In genomic region chr6:41786451-41787218, GRCh38 we compare ENCODE assay signal across 8 cellular contexts. TPM values are rescaled to one million over a fixed set of nuclear protein-coding genes. Genes with fewer than 3 reads are reported as not detected.
DNase-seq lines count a peak whose midpoint lies in the region; ATAC-seq and TF ChIP-seq lines count a peak whose summit lies in the region.

No MANE protein-coding gene starts in this region.

- H3K9me3 ChIP-seq in gastroesophageal sphincter: no peaks in the 10 kb centered on the region

- no peaks in the 10 kb centered on the region for H3K9me3 Mint-ChIP-seq in activated naive CD4-positive, alpha-beta T cell treated with anti-CD3 and anti-CD28 coated beads for 36 hours

- WGBS in gastroesophageal sphincter (ENCODE audit: low coverage in 1 of 2), 2 donors: 0% methylated on average over 3 of the region's 58 CpGs; no CpG with 5 or more reads in 1 of the 2 donors

- intact Hi-C loops in activated naive CD4-positive, alpha-beta T cell treated with anti-CD3 and anti-CD28 coated beads for 36 hours (cut with micrococcal nuclease): loop anchor here (1.0 to 10.0 kb wide), 11 partner anchors 7 to 996 kb away; partner anchors contain the start of genes BICRAL, BYSL, FRS3 and MED20

- CTCF ChIA-PET in activated naive CD4-positive, alpha-beta T cell treated with anti-CD3 and anti-CD28 coated beads for 36 hours (lab: Charles Lee): interaction anchor here (0.5 to 8.7 kb wide), 26 partner anchors 10 to 749 kb away, joined by 3 to 143 read pairs (median 4); partner anchors contain the start of genes BYSL, MED20, MRPS10 and TAF8

- peak overlapping the region; percentile 83 to 86 for H3K4me3 ChIP-seq in gastroesophageal sphincter

- peaks cover 0 to 36% of the 10 kb centered on the region in 2 donors for H3K36me3 ChIP-seq in gastroesophageal sphincter

- peaks cover 20% of the 10 kb centered on the region for H3K4me1 Mint-ChIP-seq in activated naive CD4-positive, alpha-beta T cell treated with anti-CD3 and anti-CD28 coated beads for 36 hours (ENCODE audit: low read depth)

- TF ChIP-seq EP300 in gastroesophageal sphincter (IDR thresholded peaks at IDR 0.05): no peak

- DNase-seq in EH (ENCODE audit: low read depth) (peak; percentile 81), LHCN-M2 (ENCODE audit: low read depth) (peak; percentile 66), SK-MEL-5 (ENCODE audit: low read depth, low spot score) (peak; percentile 74), nucleus accumbens (lab: John Stamatoyannopoulos, UW) (peak in 55 of 56 donors; percentile 29 to 93 (median 80)), superior temporal gyrus (ENCODE audit: extremely low spot score) (peak; percentile 88)
- DNase-seq in activated naive CD4-positive, alpha-beta T cell treated with anti-CD3 and anti-CD28 coated beads for 36 hours: peak; percentile 89

- H3K27ac ChIP-seq in gastroesophageal sphincter: peak overlapping the region; percentile 78 to 98 (median 96)

- TF ChIP-seq POLR2A in gastroesophageal sphincter (IDR thresholded peaks at IDR 0.05): peak; percentile 29 to 37

- H3K36me3 Mint-ChIP-seq in activated naive CD4-positive, alpha-beta T cell treated with anti-CD3 and anti-CD28 coated beads for 36 hours (ENCODE audit: low read depth): peaks cover 20% of the 10 kb centered on the region

- in situ Hi-C loops in SK-MEL-5 (cut with HindIII; ENCODE audit: low pct_unique_long_range_greater_than_20kb, low sequenced_read_pairs): no loop called here

- no peaks in the 10 kb centered on the region for H3K27me3 ChIP-seq in gastroesophageal sphincter

- H3K27me3 Mint-ChIP-seq in activated naive CD4-positive, alpha-beta T cell treated with anti-CD3 and anti-CD28 coated beads for 36 hours (ENCODE audit: low read depth): no peaks in the 10 kb centered on the region

- peak overlapping the region; percentile 92 for H3K4me3 Mint-ChIP-seq in activated naive CD4-positive, alpha-beta T cell treated with anti-CD3 and anti-CD28 coated beads for 36 hours

- peak; percentile 75 to 96 (median 81) for TF ChIP-seq CTCF in gastroesophageal sphincter (IDR thresholded peaks at IDR 0.05)

- H3K4me1 ChIP-seq in gastroesophageal sphincter: peaks cover 0 to 55% (median 23%) of the 10 kb centered on the region in 3 donors

- peak; percentile 40 for ATAC-seq in GM21786 (IDR thresholded peaks at IDR 0.05; ENCODE audit: unreplicated experiment)
- ATAC-seq in gastroesophageal sphincter: peak; percentile 90

- H3K27ac Mint-ChIP-seq in activated naive CD4-positive, alpha-beta T cell treated with anti-CD3 and anti-CD28 coated beads for 36 hours: peak overlapping the region; percentile 94

RNA-seq across cellular contexts. Expression of gene TOMM6, which starts 0.9 kb away (rescaled TPM):
- total RNA-seq in LHCN-M2 (2014; rRNA removed): 157 and 160 TPM in 2 replicates
- polyA plus RNA-seq in LHCN-M2 (2012): 293 TPM
- 164 and 236 TPM in 2 replicates for total RNA-seq in SK-MEL-5 (2014; rRNA removed; shearing (Covaris generic))
- polyA plus RNA-seq in SK-MEL-5 (2015; cell fraction: cytosol; rRNA removed): 351 and 557 TPM in 2 replicates
- polyA plus RNA-seq in SK-MEL-5 (2015; cell fraction: nucleus; rRNA removed): 59.6 and 70.4 TPM in 2 replicates
- 100 to 1,000 TPM; 285 to 299 TPM for total RNA-seq in activated naive CD4-positive, alpha-beta T cell treated with anti-CD3 and anti-CD28 coated beads for 36 hours
- total RNA-seq in gastroesophageal sphincter: 100 to 1,000 TPM in 1 of 4 donors, 10 to 100 TPM in 3; 74.2 to 120 (median 91.3) TPM

RNA-seq across cellular contexts. Expression of gene PRICKLE4, which starts 6.1 kb away (rescaled TPM):
- 1.7 and 3.1 TPM in 2 replicates for total RNA-seq in LHCN-M2 (2014; rRNA removed)
- 0.68 TPM for polyA plus RNA-seq in LHCN-M2 (2012)
- total RNA-seq in SK-MEL-5 (2014; rRNA removed; shearing (Covaris generic)): not detected in 2 replicates
- polyA plus RNA-seq in SK-MEL-5 (2015; cell fraction: cytosol; rRNA removed): 0.14 and 0.29 TPM in 2 replicates
- 5.1 and 17.0 TPM in 2 replicates for polyA plus RNA-seq in SK-MEL-5 (2015; cell fraction: nucleus; rRNA removed)
- under 1 TPM in 1 of 2 experiments, not detected in 1; 0.52 TPM for total RNA-seq in activated naive CD4-positive, alpha-beta T cell treated with anti-CD3 and anti-CD28 coated beads for 36 hours
- 1 to 10 TPM in 3 of 4 donors, under 1 TPM in 1; 0.94 to 5.0 (median 2.3) TPM for total RNA-seq in gastroesophageal sphincter

RNA-seq across cellular contexts. Expression of gene FRS3, which starts 6.9 kb away (rescaled TPM):
- total RNA-seq in LHCN-M2 (2014; rRNA removed): 3.3 and 3.4 TPM in 2 replicates
- 2.9 TPM for polyA plus RNA-seq in LHCN-M2 (2012)
- total RNA-seq in SK-MEL-5 (2014; rRNA removed; shearing (Covaris generic)): 0.61 and 2.2 TPM in 2 replicates
- polyA plus RNA-seq in SK-MEL-5 (2015; cell fraction: cytosol; rRNA removed): 3.1 and 4.6 TPM in 2 replicates
- polyA plus RNA-seq in SK-MEL-5 (2015; cell fraction: nucleus; rRNA removed): 7.5 and 11.9 TPM in 2 replicates
- total RNA-seq in activated naive CD4-positive, alpha-beta T cell treated with anti-CD3 and anti-CD28 coated beads for 36 hours: 1 to 10 TPM; 4.0 to 4.2 TPM
- 1 to 10 TPM; 1.3 to 6.5 (median 4.0) TPM for total RNA-seq in gastroesophageal sphincter

RNA-seq across cellular contexts. Expression of gene PGC, which starts 39.4 kb away (rescaled TPM):
- not detected in 2 replicates for total RNA-seq in LHCN-M2 (2014; rRNA removed)
- polyA plus RNA-seq in LHCN-M2 (2012): not detected
- not detected in 2 replicates for total RNA-seq in SK-MEL-5 (2014; rRNA removed; shearing (Covaris generic))
- polyA plus RNA-seq in SK-MEL-5 (2015; cell fraction: cytosol; rRNA removed): 0.13 TPM in 1 of 2 replicates, not detected in the other
- not detected in 2 replicates for polyA plus RNA-seq in SK-MEL-5 (2015; cell fraction: nucleus; rRNA removed)
- total RNA-seq in activated naive CD4-positive, alpha-beta T cell treated with anti-CD3 and anti-CD28 coated beads for 36 hours: not detected
- under 1 TPM in 1 of 4 donors, not detected in 3; 0.62 TPM for total RNA-seq in gastroesophageal sphincter

RNA-seq across cellular contexts. Expression of gene TFEB, which starts 51.2 kb away (rescaled TPM):
- total RNA-seq in LHCN-M2 (2014; rRNA removed) (2.4 and 3.6 TPM in 2 replicates), gastroesophageal sphincter (10 to 100 TPM; 16.6 to 42.8 (median 26.1) TPM)
- 3.1 TPM for polyA plus RNA-seq in LHCN-M2 (2012)
- total RNA-seq in SK-MEL-5 (2014; rRNA removed; shearing (Covaris generic)): 1.9 and 3.7 TPM in 2 replicates
- 2.9 and 3.4 TPM in 2 replicates for polyA plus RNA-seq in SK-MEL-5 (2015; cell fraction: cytosol; rRNA removed)
- polyA plus RNA-seq in SK-MEL-5 (2015; cell fraction: nucleus; rRNA removed): 3.5 and 12.5 TPM in 2 replicates
- 1 to 10 TPM; 5.7 to 7.9 TPM for total RNA-seq in activated naive CD4-positive, alpha-beta T cell treated with anti-CD3 and anti-CD28 coated beads for 36 hours

Comparison
In these comparisons a context has a peak if more than half of its experiments do, and no peak if none do; other contexts are left out.
1. Peak in every context shown above with its lines: DNase-seq, ATAC-seq, H3K4me3 ChIP-seq and H3K27ac ChIP-seq.